8 cellular contexts compared by ENCODE assay signal in the genomic region with DNA sequence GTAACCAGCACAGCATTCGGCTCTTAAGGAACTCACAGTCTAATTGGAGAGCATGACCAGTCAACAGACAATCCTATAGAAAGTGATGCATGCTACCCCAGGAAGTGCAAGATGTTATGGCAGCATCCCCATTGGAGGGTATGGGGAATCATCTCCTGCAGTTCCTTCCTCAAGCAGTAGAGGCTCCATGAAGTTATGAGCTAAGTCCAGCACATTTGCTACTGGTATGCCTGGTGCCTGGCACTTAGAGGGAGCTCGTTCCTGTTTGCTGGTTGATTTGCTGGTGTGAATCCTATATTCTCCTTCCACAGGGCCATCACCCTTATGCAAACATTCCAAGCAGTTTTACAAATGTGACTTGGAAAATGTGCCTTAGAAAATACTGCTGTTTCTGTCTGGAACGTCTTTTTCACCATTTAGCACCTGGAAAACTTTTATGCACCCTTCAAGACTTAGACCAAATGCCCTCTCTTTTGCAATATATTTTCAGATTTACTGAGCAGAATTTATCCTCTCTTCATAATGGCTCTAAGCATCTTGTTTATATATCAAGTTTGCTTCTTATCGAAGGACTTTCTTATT.
DNase-seq lines count a peak whose midpoint lies in the region; ATAC-seq and TF ChIP-seq lines count a peak whose summit lies in the region.

No MANE protein-coding gene starts in this region.

- no peaks in the 10 kb centered on the region for H3K9me3 ChIP-seq in psoas muscle

- no peaks in the 10 kb centered on the region for H3K4me1 ChIP-seq in psoas muscle

- no peak for DNase-seq in AG09319 (ENCODE audit: extremely low read depth, low read depth)
- peak; percentile 46 for DNase-seq in NCI-H1105 treated with DMSO at 0.1 percent for 48 hours (lab: John Stamatoyannopoulos, UW)
- DNase-seq in kidney epithelial cell (ENCODE audit: low read depth) = no peak
- no peak for DNase-seq in psoas muscle
- DNase-seq in NCI-H1436 (lab: John Stamatoyannopoulos, UW) = no peak

- ATAC-seq in GM18868 (IDR thresholded peaks at IDR 0.05; ENCODE audit: unreplicated experiment) (peak; percentile 71), psoas muscle (no peak), HG03378 (IDR thresholded peaks at IDR 0.05; ENCODE audit: unreplicated experiment) (no peak)

- peak; percentile 29 for TF ChIP-seq CTCF in AG09319 (IDR thresholded peaks at IDR 0.05; ENCODE audit: low read depth, low read length)
- peak; percentile 72 for TF ChIP-seq CTCF in VCaP (conservative IDR thresholded peaks at IDR 0.05)
- TF ChIP-seq CTCF in kidney epithelial cell (IDR thresholded peaks at IDR 0.05; ENCODE audit: insufficient read depth, low read length, poor library complexity, severe bottlenecking) = peak; percentile 53
- TF ChIP-seq CTCF in psoas muscle (IDR thresholded peaks at IDR 0.05) = no peak

- no peaks in the 10 kb centered on the region for H3K36me3 ChIP-seq in kidney epithelial cell (ENCODE audit: control insufficient read depth, insufficient read depth, low read length)
- no peaks in the 10 kb centered on the region for H3K36me3 ChIP-seq in psoas muscle (ENCODE audit: insufficient read depth in 1 of 2, low read depth in 1 of 2)

- intact Hi-C loops in psoas muscle (cut with DNase I) = loop anchor here in 1 of 2 donors (10.0 kb wide), 1 partner anchor 202 kb away; no protein-coding TSS in a partner anchor

- WGBS in psoas muscle, 3 donors = 43 to 50% (median 43%) methylated on average over 4 of the region's 4 CpGs

- no peak overlapping the region for H3K27ac ChIP-seq in VCaP
- no peak overlapping the region for H3K27ac ChIP-seq in psoas muscle

- H3K4me3 ChIP-seq in kidney epithelial cell (ENCODE audit: low read depth, low read length) = no peak overlapping the region
- no peak overlapping the region for H3K4me3 ChIP-seq in psoas muscle

- H3K27me3 ChIP-seq in kidney epithelial cell (ENCODE audit: control insufficient read depth, insufficient read depth, low read length) (no peaks in the 10 kb centered on the region), psoas muscle (ENCODE audit: insufficient read depth in 3 of 3, low read length in 2 of 3) (peaks cover 0 to 4% (median 0%) of the 10 kb centered on the region in 3 donors)
